Comparison of ENCODE assay signal across 20 cellular contexts in genomic region chr2:120708944-120709607, GRCh38. TPM values are rescaled to one million over a fixed set of nuclear protein-coding genes. Genes with fewer than 3 reads are reported as not detected.
DNase-seq lines count a peak whose midpoint lies in the region; ATAC-seq and TF ChIP-seq lines count a peak whose summit lies in the region.
"Had no signal": no experiment of that assay in that cellular context is flagged by ENCODE, and none has a peak within 500 bp of the region (broad histone marks: within the 10 kb centered on the region; RNA-seq: fewer than 3 reads in every experiment).

No MANE protein-coding gene starts in this region.

- H3K27me3 Mint-ChIP-seq in WTC11 (ENCODE audit: low read depth): peaks cover 82% of the 10 kb centered on the region

- H3K4me1 ChIP-seq in right atrium auricular region: no peaks in the 10 kb centered on the region
- H3K4me1 ChIP-seq in iPS-20b (ENCODE audit: insufficient read depth, low read length): peaks cover 22% of the 10 kb centered on the region; the same call in 1 of the 2 replicates
- H3K4me1 ChIP-seq: BE2C had no signal

- H3K4me1 Mint-ChIP-seq in WTC11: peaks cover 88% of the 10 kb centered on the region
- H3K4me1 Mint-ChIP-seq: IgD-negative memory B cell had no signal

- CTCF ChIA-PET in WTC11 (lab: Charles Lee): interaction anchor here (1.0 to 3.9 kb wide), 10 partner anchors 8 to 367 kb away, joined by 3 to 32 read pairs (median 4); no protein-coding TSS in a partner anchor

- H3K36me3 Mint-ChIP-seq in WTC11: no peaks in the 10 kb centered on the region

- TF ChIP-seq CTCF in right atrium auricular region (IDR thresholded peaks at IDR 0.05) (no peak), WTC11 (IDR thresholded peaks at IDR 0.05) (no peak)

- ATAC-seq in WTC11: peak; percentile 5
- ATAC-seq in GM19351 (IDR thresholded peaks at IDR 0.05; ENCODE audit: unreplicated experiment): no peak
- ATAC-seq: GM12878 had no signal

- no peaks in the 10 kb centered on the region for H3K9me3 Mint-ChIP-seq in WTC11
- H3K9me3 Mint-ChIP-seq: CD4-positive, alpha-beta T cell; HFFc6 had no signal

- DNase-seq in cardiac septum (ENCODE audit: low spot score) (peak; percentile 46), right atrium auricular region (ENCODE audit: low spot score) (no peak), WTC11 (ENCODE audit: low spot score) (no peak), LoVo (ENCODE audit: low spot score) (no peak)
- no peak for DNase-seq in stimulated activated CD4-positive, alpha-beta T cell treated with anti-CD3 and anti-CD28 coated beads, Interleukin-4, amount 100 ng/mL, for 4 hours
- DNase-seq: BE2C; CD4-positive, alpha-beta T cell; GF-D8; HFFc6; Kasumi-1; MM.1S; NCI-H1092 treated with DMSO at 0.1 percent for 48 hours; NCI-H146; NCI-H2029 treated with DMSO at 0.1 percent for 48 hours; Right ventricle myocardium superior had no signal

- POLR2A ChIA-PET in WTC11 (lab: Charles Lee): interaction anchor here (0.7 kb wide), 1 partner anchor 149 kb away, joined by 3 read pairs; no protein-coding TSS in a partner anchor

- H3K27ac ChIP-seq in right atrium auricular region (no peak overlapping the region), iPS-20b (ENCODE audit: low read length) (no peak overlapping the region)
- H3K27ac ChIP-seq: SK-N-MC had no signal

- intact Hi-C loops in cardiac septum (cut with DNase I): no loop called here

- H3K36me3 ChIP-seq in right atrium auricular region: no peaks in the 10 kb centered on the region
- H3K36me3 ChIP-seq in iPS-20b (ENCODE audit: insufficient read depth, low read depth, low read length): no peaks in the 10 kb centered on the region
- H3K36me3 ChIP-seq: BE2C had no signal

- H3K4me3 Mint-ChIP-seq in WTC11: peak overlapping the region; percentile 51
- H3K4me3 Mint-ChIP-seq: CD4-positive, alpha-beta T cell; HFFc6; IgD-negative memory B cell had no signal

- H3K27me3 ChIP-seq in right atrium auricular region (no peaks in the 10 kb centered on the region), iPS-20b (ENCODE audit: insufficient read depth, low read length) (peaks cover 76% of the 10 kb centered on the region)
- H3K27me3 ChIP-seq: BE2C had no signal

- peak overlapping the region; percentile 87 for H3K27ac Mint-ChIP-seq in WTC11
- H3K27ac Mint-ChIP-seq: CD4-positive, alpha-beta T cell; HFFc6 had no signal

- no peak overlapping the region for H3K9ac ChIP-seq in iPS-20b (ENCODE audit: low read depth, low read length)

- H3K4me3 ChIP-seq in right atrium auricular region: no peak overlapping the region
- H3K4me3 ChIP-seq in iPS-20b (ENCODE audit: low read length): peak overlapping the region; percentile 48; the same call in 1 of the 2 replicates
- H3K4me3 ChIP-seq: GM12878, SK-N-MC had no signal

- H3K9me3 ChIP-seq in right atrium auricular region: no peaks in the 10 kb centered on the region
- no peaks in the 10 kb centered on the region for H3K9me3 ChIP-seq in iPS-20b (ENCODE audit: insufficient read depth, low read depth, low read length)
- H3K9me3 ChIP-seq: BE2C had no signal

TF ChIP-seq in WTC11, 78 proteins besides CTCF, POLR2A, EP300 and RAD21:
- no peak for TF ChIP-seq E2F1 (CRISPR knock-in tag; IDR thresholded peaks at IDR 0.05)
- TF ChIP-seq, protein P1, sequence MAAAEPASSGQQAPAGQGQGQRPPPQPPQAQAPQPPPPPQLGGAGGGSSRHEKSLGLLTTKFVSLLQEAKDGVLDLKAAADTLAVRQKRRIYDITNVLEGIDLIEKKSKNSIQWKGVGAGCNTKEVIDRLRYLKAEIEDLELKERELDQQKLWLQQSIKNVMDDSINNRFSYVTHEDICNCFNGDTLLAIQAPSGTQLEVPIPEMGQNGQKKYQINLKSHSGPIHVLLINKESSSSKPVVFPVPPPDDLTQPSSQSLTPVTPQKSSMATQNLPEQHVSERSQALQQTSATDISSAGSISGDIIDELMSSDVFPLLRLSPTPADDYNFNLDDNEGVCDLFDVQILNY (CRISPR knock-in tag; IDR thresholded peaks at IDR 0.05): no peak
- no peak for TF ChIP-seq ZNF219 (CRISPR knock-in tag; IDR thresholded peaks at IDR 0.05; ENCODE audit: borderline replicate concordance)
- no peak for TF ChIP-seq NR1H2 (CRISPR knock-in tag; IDR thresholded peaks at IDR 0.05)
- TF ChIP-seq, protein P2, sequence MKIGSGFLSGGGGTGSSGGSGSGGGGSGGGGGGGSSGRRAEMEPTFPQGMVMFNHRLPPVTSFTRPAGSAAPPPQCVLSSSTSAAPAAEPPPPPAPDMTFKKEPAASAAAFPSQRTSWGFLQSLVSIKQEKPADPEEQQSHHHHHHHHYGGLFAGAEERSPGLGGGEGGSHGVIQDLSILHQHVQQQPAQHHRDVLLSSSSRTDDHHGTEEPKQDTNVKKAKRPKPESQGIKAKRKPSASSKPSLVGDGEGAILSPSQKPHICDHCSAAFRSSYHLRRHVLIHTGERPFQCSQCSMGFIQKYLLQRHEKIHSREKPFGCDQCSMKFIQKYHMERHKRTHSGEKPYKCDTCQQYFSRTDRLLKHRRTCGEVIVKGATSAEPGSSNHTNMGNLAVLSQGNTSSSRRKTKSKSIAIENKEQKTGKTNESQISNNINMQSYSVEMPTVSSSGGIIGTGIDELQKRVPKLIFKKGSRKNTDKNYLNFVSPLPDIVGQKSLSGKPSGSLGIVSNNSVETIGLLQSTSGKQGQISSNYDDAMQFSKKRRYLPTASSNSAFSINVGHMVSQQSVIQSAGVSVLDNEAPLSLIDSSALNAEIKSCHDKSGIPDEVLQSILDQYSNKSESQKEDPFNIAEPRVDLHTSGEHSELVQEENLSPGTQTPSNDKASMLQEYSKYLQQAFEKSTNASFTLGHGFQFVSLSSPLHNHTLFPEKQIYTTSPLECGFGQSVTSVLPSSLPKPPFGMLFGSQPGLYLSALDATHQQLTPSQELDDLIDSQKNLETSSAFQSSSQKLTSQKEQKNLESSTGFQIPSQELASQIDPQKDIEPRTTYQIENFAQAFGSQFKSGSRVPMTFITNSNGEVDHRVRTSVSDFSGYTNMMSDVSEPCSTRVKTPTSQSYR (CRISPR knock-in tag; IDR thresholded peaks at IDR 0.05): no peak
- TF ChIP-seq, protein P3, sequence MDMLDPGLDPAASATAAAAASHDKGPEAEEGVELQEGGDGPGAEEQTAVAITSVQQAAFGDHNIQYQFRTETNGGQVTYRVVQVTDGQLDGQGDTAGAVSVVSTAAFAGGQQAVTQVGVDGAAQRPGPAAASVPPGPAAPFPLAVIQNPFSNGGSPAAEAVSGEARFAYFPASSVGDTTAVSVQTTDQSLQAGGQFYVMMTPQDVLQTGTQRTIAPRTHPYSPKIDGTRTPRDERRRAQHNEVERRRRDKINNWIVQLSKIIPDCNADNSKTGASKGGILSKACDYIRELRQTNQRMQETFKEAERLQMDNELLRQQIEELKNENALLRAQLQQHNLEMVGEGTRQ (CRISPR knock-in tag; IDR thresholded peaks at IDR 0.05): no peak
- TF ChIP-seq FOXJ3 (CRISPR knock-in tag; IDR thresholded peaks at IDR 0.05; ENCODE audit: borderline replicate concordance): no peak
- TF ChIP-seq, protein P4, sequence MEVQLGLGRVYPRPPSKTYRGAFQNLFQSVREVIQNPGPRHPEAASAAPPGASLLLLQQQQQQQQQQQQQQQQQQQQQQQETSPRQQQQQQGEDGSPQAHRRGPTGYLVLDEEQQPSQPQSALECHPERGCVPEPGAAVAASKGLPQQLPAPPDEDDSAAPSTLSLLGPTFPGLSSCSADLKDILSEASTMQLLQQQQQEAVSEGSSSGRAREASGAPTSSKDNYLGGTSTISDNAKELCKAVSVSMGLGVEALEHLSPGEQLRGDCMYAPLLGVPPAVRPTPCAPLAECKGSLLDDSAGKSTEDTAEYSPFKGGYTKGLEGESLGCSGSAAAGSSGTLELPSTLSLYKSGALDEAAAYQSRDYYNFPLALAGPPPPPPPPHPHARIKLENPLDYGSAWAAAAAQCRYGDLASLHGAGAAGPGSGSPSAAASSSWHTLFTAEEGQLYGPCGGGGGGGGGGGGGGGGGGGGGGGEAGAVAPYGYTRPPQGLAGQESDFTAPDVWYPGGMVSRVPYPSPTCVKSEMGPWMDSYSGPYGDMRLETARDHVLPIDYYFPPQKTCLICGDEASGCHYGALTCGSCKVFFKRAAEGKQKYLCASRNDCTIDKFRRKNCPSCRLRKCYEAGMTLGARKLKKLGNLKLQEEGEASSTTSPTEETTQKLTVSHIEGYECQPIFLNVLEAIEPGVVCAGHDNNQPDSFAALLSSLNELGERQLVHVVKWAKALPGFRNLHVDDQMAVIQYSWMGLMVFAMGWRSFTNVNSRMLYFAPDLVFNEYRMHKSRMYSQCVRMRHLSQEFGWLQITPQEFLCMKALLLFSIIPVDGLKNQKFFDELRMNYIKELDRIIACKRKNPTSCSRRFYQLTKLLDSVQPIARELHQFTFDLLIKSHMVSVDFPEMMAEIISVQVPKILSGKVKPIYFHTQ (CRISPR knock-in tag; IDR thresholded peaks at IDR 0.05): no peak
- 0 out of 2 replicates have a peak, but pooled peaks have one; percentile 27 for TF ChIP-seq NFE2L1 (CRISPR knock-in tag; IDR thresholded peaks at IDR 0.05)
- no peak for TF ChIP-seq MYBL2 (CRISPR knock-in tag; IDR thresholded peaks at IDR 0.05)
- TF ChIP-seq ZNF121 (CRISPR knock-in tag; IDR thresholded peaks at IDR 0.05): no peak
- no peak for TF ChIP-seq ATF3 (CRISPR knock-in tag; conservative IDR thresholded peaks at IDR 0.05)
- peak; percentile 92 for TF ChIP-seq GTF2I (CRISPR knock-in tag; conservative IDR thresholded peaks at IDR 0.05)
- TF ChIP-seq GABPB1 (CRISPR knock-in tag; IDR thresholded peaks at IDR 0.05): no peak

RNA-seq across cellular contexts. Expression of gene GLI2, which starts 26.6 kb away (rescaled TPM):
- total RNA-seq in cardiac septum (1.8 TPM), right atrium auricular region (1 to 10 TPM; 1.5 to 3.5 TPM), WTC11 (2021) (45.9 to 60.9 TPM (median 48.6 TPM) in 3 replicates)
- total RNA-seq: CD4-positive, alpha-beta T cell; GM12878 had no signal

Comparison
In these comparisons a context has a peak if more than half of its experiments do, and no peak if none do; other contexts are left out.
1. RNA of gene GLI2, which starts 26.6 kb away (total RNA-seq): 45.9 to 60.9 TPM in WTC11; 1.5 to 3.5 TPM in right atrium auricular region and 1.8 TPM in cardiac septum (single experiment); every median in the first group is over 10 times any median in the second.